9 cellular contexts compared by ENCODE assay signal in the genomic region with DNA sequence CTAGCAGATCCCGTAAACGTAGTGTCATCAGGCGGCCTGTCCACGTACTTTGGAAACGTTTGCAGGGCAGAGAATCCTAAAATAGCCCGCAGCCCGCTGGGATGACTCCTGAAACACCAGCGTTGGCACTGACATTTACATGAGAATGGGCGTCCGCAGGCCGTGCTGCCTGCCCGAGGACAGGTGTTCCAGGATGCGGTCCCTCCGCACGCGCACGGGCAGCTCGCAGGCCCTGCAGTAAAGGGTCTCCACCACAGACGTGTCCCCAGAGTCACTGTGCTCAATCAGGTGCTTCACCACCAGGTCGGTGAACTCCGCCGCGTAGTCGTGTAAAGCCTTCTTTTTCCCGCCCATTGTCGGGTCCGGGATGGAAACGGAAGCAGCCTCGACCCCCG. TPM values are rescaled to one million over a fixed set of nuclear protein-coding genes. Genes with fewer than 3 reads are reported as not detected.
DNase-seq lines count a peak whose midpoint lies in the region; ATAC-seq and TF ChIP-seq lines count a peak whose summit lies in the region.
"Had no signal": no experiment of that assay in that cellular context is flagged by ENCODE, and none has a peak within 500 bp of the region (broad histone marks: within the 10 kb centered on the region; RNA-seq: fewer than 3 reads in every experiment).

No MANE protein-coding gene starts in this region.

- DNase-seq in EH (ENCODE audit: low read depth), result peak; percentile 9
- DNase-seq in PC-3, result peak; percentile 26
- DNase-seq in osteoblast (ENCODE audit: insufficient read length, low spot score, missing footprints), result no peak
- DNase-seq in G401 (ENCODE audit: low spot score), result no peak
- no peak for DNase-seq in stimulated activated CD4-positive, alpha-beta T cell treated with anti-CD3 and anti-CD28 coated beads, Interleukin-12 subunit alpha, Interleukin-12 subunit beta, amount 100 ng/mL, for 4 hours

- H3K9ac ChIP-seq in PC-3 (ENCODE audit: low read length), result peak overlapping the region; percentile 80

- H3K9me3 ChIP-seq in PC-3 (ENCODE audit: low read length) (no peaks in the 10 kb centered on the region), esophagus (ENCODE audit: control insufficient read depth in 2 of 2, insufficient read depth in 1 of 2, low read depth in 1 of 2, low read length in 1 of 2) (no peaks in the 10 kb centered on the region), osteoblast (ENCODE audit: low read depth, low read length) (no peaks in the 10 kb centered on the region)

- TF ChIP-seq CTCF in PC-3 (conservative IDR thresholded peaks at IDR 0.05; ENCODE audit: low read depth, low read length) (no peak), osteoblast (IDR thresholded peaks at IDR 0.05; ENCODE audit: extremely low read depth, low read depth, low read length) (no peak)

- no peak overlapping the region for H3K27ac ChIP-seq in PC-3 (ENCODE audit: low read length)
- H3K27ac ChIP-seq in esophagus (ENCODE audit: low read depth in 2 of 2, low read length in 1 of 2), result peak overlapping the region in 1 of 2 donors; percentile 66
- H3K27ac ChIP-seq in osteoblast (ENCODE audit: low read depth, low read length), result no peak overlapping the region

- H3K27me3 ChIP-seq in PC-3 (ENCODE audit: low read length) (peaks cover 17% of the 10 kb centered on the region), esophagus (ENCODE audit: control insufficient read depth in 1 of 2, insufficient read depth in 2 of 2, low read length in 2 of 2) (no peaks in the 10 kb centered on the region), osteoblast (ENCODE audit: insufficient read depth, low read length) (peaks cover 5% of the 10 kb centered on the region)

- H3K4me1 ChIP-seq in PC-3 (ENCODE audit: insufficient read depth, low read length) (peaks cover 31% of the 10 kb centered on the region), esophagus (ENCODE audit: control insufficient read depth in 2 of 2, insufficient read depth in 2 of 2, low read length in 1 of 2) (peaks cover 4 to 9% of the 10 kb centered on the region in 2 donors), osteoblast (ENCODE audit: insufficient read depth, low read length) (peaks cover 20% of the 10 kb centered on the region)

- no peaks in the 10 kb centered on the region for H3K9me2 ChIP-seq in PC-3 (replicated peaks; ENCODE audit: low read length)

- H3K4me2 ChIP-seq in PC-3 (ENCODE audit: low read length) (peak overlapping the region; percentile 96), osteoblast (ENCODE audit: insufficient read depth, low read length) (peak overlapping the region; percentile 84)

- in situ Hi-C loops in G401 (cut with HindIII; ENCODE audit: low sequenced_read_pairs), result loop anchor here (10.0 kb wide), 1 partner anchor 102 kb away; no protein-coding TSS in a partner anchor

- intact Hi-C loops in PC-3 (cut with micrococcal nuclease), result loop anchor here (2.0 kb wide), 1 partner anchor 50 kb away; a partner anchor contains a TSS

- peak overlapping the region; percentile 76 for H2AFZ ChIP-seq in PC-3 (ENCODE audit: low read length)
- peak overlapping the region; percentile 56 for H2AFZ ChIP-seq in osteoblast (ENCODE audit: low read length)

- peak overlapping the region; percentile 87 for H3K4me3 ChIP-seq in PC-3 (ENCODE audit: low read length)
- peak overlapping the region; percentile 63 to 66 for H3K4me3 ChIP-seq in esophagus (ENCODE audit: low read depth in 1 of 2, low read length in 2 of 2)
- peak overlapping the region; percentile 77 for H3K4me3 ChIP-seq in osteoblast (ENCODE audit: insufficient read depth, low read length)

- BruUV-seq in PC-3 (replicated peaks; lab: Mats Ljungman, UMichigan), result no TSS peak

- H3K36me3 ChIP-seq in PC-3 (ENCODE audit: low read depth, low read length) (peaks cover 14% of the 10 kb centered on the region; the same call in 1 of the 2 replicates), esophagus (ENCODE audit: control insufficient read depth in 2 of 2, insufficient read depth in 2 of 2, low read length in 1 of 2) (peaks cover 0 to 18% of the 10 kb centered on the region in 2 donors), osteoblast (ENCODE audit: insufficient read depth, low read length) (peaks cover 12% of the 10 kb centered on the region)

- H4K20me1 ChIP-seq in PC-3 (ENCODE audit: low read length), result peaks cover 22% of the 10 kb centered on the region; the same call in 1 of the 2 replicates
- H4K20me1 ChIP-seq in osteoblast (ENCODE audit: insufficient read depth, low read length), result peaks cover 16% of the 10 kb centered on the region

- H3F3A ChIP-seq in PC-3 (ENCODE audit: low read length, unreplicated experiment), result no peaks in the 10 kb centered on the region

- 17 to 27% methylated on average over 30 of the region's 30 CpGs for WGBS in esophagus, 2 donors

- CTCF ChIA-PET in PC-3 (lab: Charles Lee), result no interaction called here

- ATAC-seq in PC-3, result peak; percentile 12
- ATAC-seq in HG03175 (IDR thresholded peaks at IDR 0.05; ENCODE audit: unreplicated experiment), result no peak
- no peak for ATAC-seq in HG02840 (IDR thresholded peaks at IDR 0.05; ENCODE audit: low FRiP score, unreplicated experiment)

- POLR2A ChIA-PET in PC-3 (lab: Charles Lee; ENCODE audit: unreplicated experiment), result no interaction called here

- H3K79me2 ChIP-seq in PC-3 (ENCODE audit: low read length) (peaks cover 41% of the 10 kb centered on the region), osteoblast (ENCODE audit: insufficient read depth, low read length) (no peaks in the 10 kb centered on the region)

RNA-seq across cellular contexts. Expression of a gene that starts 5.9 kb away (rescaled TPM):
- total RNA-seq in PC-3 (2014; rRNA removed) (not detected in 2 replicates), osteoblast (not detected in 2 replicates)
- polyA plus RNA-seq in esophagus, result not detected
- total RNA-seq in G401 (2014; rRNA removed; shearing (Covaris generic)), result not detected in 2 replicates
- total RNA-seq: myocyte had no signal

RNA-seq across cellular contexts. Expression of a gene that starts 26.2 kb away (rescaled TPM):
- total RNA-seq in PC-3 (2014; rRNA removed) (10.8 and 14.3 TPM in 2 replicates), osteoblast (not detected in 2 replicates)
- 1 to 10 TPM; 1.1 to 1.9 TPM for polyA plus RNA-seq in esophagus
- 20.1 and 26.6 TPM in 2 replicates for total RNA-seq in G401 (2014; rRNA removed; shearing (Covaris generic))
- total RNA-seq: myocyte had no signal

RNA-seq across cellular contexts. Expression of a gene that starts 49.9 kb away (rescaled TPM):
- total RNA-seq in PC-3 (2014; rRNA removed) (77.4 and 102 TPM in 2 replicates), osteoblast (24.5 and 30.0 TPM in 2 replicates)
- polyA plus RNA-seq in esophagus, result 10 to 100 TPM; 10.4 to 17.8 TPM
- total RNA-seq in G401 (2014; rRNA removed; shearing (Covaris generic)), result 35.4 and 41.8 TPM in 2 replicates

Comparison
In these comparisons a context has a peak if more than half of its experiments do, and no peak if none do; other contexts are left out.
1. DNase-seq: peak in EH (single experiment) and PC-3 (single experiment); none in osteoblast (single experiment), G401 (single experiment) and stimulated activated CD4-positive, alpha-beta T cell treated with anti-CD3 and anti-CD28 coated beads, Interleukin-12 subunit alpha, Interleukin-12 subunit beta, amount 100 ng/mL, for 4 hours (single experiment).
2. RNA of a gene that starts 26.2 kb away (total RNA-seq): 20.1 to 26.6 TPM in G401 and 10.8 to 14.3 TPM in PC-3; not detected in osteoblast; every median in the first group is over 10 times any median in the second.
3. Peak in every context shown above with its lines, with median percentiles within 50 percentile points of each other: H3K4me3 ChIP-seq.